In the genomic region with DNA sequence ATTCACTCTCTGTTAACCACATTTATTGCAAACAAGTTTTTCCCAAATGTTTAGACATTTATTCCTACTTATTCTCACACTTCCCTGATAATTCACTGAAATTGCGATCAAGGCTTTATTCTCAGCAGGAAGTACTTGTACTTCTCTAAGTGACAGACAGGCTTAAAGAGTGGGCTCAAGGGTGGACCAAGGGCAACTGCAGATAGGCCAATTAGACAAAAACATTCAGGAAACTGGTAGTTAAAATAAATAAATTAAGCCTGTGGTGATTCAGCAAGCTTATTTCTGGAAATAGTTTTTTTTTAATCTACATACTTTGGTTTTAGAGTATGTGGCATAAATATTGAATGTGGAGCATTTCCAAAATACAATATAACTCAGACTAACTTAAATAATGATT, we compare ENCODE assay signal across 1 cellular context.
TF ChIP-seq lines count a peak whose summit lies in the region.

No MANE protein-coding gene starts in this region.

TF ChIP-seq in SK-N-SH treated with all-trans-retinoic acid at 6 μM for 48 hours, 23 proteins besides CTCF, POLR2A, EP300 and RAD21 (continued from another document):
- TF ChIP-seq, protein P1, sequence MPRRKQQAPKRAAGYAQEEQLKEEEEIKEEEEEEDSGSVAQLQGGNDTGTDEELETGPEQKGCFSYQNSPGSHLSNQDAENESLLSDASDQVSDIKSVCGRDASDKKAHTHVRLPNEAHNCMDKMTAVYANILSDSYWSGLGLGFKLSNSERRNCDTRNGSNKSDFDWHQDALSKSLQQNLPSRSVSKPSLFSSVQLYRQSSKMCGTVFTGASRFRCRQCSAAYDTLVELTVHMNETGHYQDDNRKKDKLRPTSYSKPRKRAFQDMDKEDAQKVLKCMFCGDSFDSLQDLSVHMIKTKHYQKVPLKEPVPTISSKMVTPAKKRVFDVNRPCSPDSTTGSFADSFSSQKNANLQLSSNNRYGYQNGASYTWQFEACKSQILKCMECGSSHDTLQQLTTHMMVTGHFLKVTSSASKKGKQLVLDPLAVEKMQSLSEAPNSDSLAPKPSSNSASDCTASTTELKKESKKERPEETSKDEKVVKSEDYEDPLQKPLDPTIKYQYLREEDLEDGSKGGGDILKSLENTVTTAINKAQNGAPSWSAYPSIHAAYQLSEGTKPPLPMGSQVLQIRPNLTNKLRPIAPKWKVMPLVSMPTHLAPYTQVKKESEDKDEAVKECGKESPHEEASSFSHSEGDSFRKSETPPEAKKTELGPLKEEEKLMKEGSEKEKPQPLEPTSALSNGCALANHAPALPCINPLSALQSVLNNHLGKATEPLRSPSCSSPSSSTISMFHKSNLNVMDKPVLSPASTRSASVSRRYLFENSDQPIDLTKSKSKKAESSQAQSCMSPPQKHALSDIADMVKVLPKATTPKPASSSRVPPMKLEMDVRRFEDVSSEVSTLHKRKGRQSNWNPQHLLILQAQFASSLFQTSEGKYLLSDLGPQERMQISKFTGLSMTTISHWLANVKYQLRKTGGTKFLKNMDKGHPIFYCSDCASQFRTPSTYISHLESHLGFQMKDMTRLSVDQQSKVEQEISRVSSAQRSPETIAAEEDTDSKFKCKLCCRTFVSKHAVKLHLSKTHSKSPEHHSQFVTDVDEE (CRISPR knock-in tag; IDR thresholded peaks at IDR 0.05) = no peak
- TF ChIP-seq, protein P2, sequence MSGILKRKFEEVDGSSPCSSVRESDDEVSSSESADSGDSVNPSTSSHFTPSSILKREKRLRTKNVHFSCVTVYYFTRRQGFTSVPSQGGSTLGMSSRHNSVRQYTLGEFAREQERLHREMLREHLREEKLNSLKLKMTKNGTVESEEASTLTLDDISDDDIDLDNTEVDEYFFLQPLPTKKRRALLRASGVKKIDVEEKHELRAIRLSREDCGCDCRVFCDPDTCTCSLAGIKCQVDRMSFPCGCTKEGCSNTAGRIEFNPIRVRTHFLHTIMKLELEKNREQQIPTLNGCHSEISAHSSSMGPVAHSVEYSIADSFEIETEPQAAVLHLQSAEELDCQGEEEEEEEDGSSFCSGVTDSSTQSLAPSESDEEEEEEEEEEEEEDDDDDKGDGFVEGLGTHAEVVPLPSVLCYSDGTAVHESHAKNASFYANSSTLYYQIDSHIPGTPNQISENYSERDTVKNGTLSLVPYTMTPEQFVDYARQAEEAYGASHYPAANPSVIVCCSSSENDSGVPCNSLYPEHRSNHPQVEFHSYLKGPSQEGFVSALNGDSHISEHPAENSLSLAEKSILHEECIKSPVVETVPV (CRISPR knock-in tag; IDR thresholded peaks at IDR 0.05) = no peak
- TF ChIP-seq CSDC2 (CRISPR knock-in tag; IDR thresholded peaks at IDR 0.05) = no peak
- TF ChIP-seq, protein P3, sequence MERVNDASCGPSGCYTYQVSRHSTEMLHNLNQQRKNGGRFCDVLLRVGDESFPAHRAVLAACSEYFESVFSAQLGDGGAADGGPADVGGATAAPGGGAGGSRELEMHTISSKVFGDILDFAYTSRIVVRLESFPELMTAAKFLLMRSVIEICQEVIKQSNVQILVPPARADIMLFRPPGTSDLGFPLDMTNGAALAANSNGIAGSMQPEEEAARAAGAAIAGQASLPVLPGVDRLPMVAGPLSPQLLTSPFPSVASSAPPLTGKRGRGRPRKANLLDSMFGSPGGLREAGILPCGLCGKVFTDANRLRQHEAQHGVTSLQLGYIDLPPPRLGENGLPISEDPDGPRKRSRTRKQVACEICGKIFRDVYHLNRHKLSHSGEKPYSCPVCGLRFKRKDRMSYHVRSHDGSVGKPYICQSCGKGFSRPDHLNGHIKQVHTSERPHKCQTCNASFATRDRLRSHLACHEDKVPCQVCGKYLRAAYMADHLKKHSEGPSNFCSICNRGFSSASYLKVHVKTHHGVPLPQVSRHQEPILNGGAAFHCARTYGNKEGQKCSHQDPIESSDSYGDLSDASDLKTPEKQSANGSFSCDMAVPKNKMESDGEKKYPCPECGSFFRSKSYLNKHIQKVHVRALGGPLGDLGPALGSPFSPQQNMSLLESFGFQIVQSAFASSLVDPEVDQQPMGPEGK (CRISPR knock-in tag; IDR thresholded peaks at IDR 0.05; ENCODE audit: borderline replicate concordance) = no peak
- TF ChIP-seq BACH2 (CRISPR knock-in tag; IDR thresholded peaks at IDR 0.05; ENCODE audit: borderline replicate concordance) = no peak
- TF ChIP-seq GLIS3 (CRISPR knock-in tag; IDR thresholded peaks at IDR 0.05) = no peak
- TF ChIP-seq PPARA (CRISPR knock-in tag; IDR thresholded peaks at IDR 0.05; ENCODE audit: borderline replicate concordance) = no peak
- no peak for TF ChIP-seq ZNF70 (CRISPR knock-in tag; IDR thresholded peaks at IDR 0.05)
- TF ChIP-seq ZFP3 (CRISPR knock-in tag; IDR thresholded peaks at IDR 0.05) = no peak
- TF ChIP-seq TOX (CRISPR knock-in tag; IDR thresholded peaks at IDR 0.05; ENCODE audit: borderline replicate concordance) = no peak
- TF ChIP-seq TCF4 (CRISPR knock-in tag; IDR thresholded peaks at IDR 0.05; ENCODE audit: borderline replicate concordance) = no peak
- no peak for TF ChIP-seq ZFP30 (CRISPR knock-in tag; IDR thresholded peaks at IDR 0.05)
- TF ChIP-seq ARNTL (CRISPR knock-in tag; IDR thresholded peaks at IDR 0.05; ENCODE audit: borderline replicate concordance, low read depth) = no peak
- no peak for TF ChIP-seq ISL1 (CRISPR knock-in tag; IDR thresholded peaks at IDR 0.05)
